In genomic region chr12:54341901-54342300, GRCh38 we compare ENCODE assay signal across 19 cellular contexts. TPM values are rescaled to one million over a fixed set of nuclear protein-coding genes. Genes with fewer than 3 reads are reported as not detected.
DNase-seq lines count a peak whose midpoint lies in the region; ATAC-seq, FAIRE-seq and TF ChIP-seq lines count a peak whose summit lies in the region.
"Had no signal": no experiment of that assay in that cellular context is flagged by ENCODE, and none has a peak within 500 bp of the region (broad histone marks: within the 10 kb centered on the region; RNA-seq: fewer than 3 reads in every experiment).

No MANE protein-coding gene starts in this region.

- H3K9ac ChIP-seq in HepG2 (ENCODE audit: insufficient read depth, low read depth, low read length) = no peak overlapping the region
- H3K9ac ChIP-seq: BLaER1 had no signal

- intact Hi-C loops in Caco-2 (cut with micrococcal nuclease; ENCODE audit: unreplicated experiment) = no loop called here
- intact Hi-C loops in HepG2 (cut with micrococcal nuclease; ENCODE audit: unreplicated experiment) = no loop called here

- TF ChIP-seq RAD21 in HepG2 (CRISPR knock-in tag; IDR thresholded peaks at IDR 0.05) = no peak

- POLR2A ChIA-PET in Caco-2 (lab: Charles Lee) = interaction anchor here (1.0 kb wide), 1 partner anchor 17 kb away, joined by 3 read pairs; the partner anchor contains the start of gene COPZ1
- POLR2A ChIA-PET in HepG2 (lab: Yijun Ruan, JAX) = interaction anchor here (1.0 to 1.5 kb wide), 3 partner anchors 14 to 62 kb away, joined by 3 to 4 read pairs (median 4); partner anchors contain the start of genes CBX5 and HNRNPA1

- H3K27ac ChIP-seq in WERI-Rb-1 (peak overlapping the region; percentile 54), mesodermal cell (ENCODE audit: low read depth, low read length, severe bottlenecking) (peak overlapping the region; percentile 49), HepG2 (ENCODE audit: extremely low read length, insufficient read depth, low read length) (no peak overlapping the region)
- H3K27ac ChIP-seq: A549, BLaER1 had no signal

- H3K36me3 Mint-ChIP-seq in Caco-2 (ENCODE audit: insufficient read depth, unreplicated experiment) (peaks cover 70% of the 10 kb centered on the region), progenitor cell of endocrine pancreas (ENCODE audit: insufficient read depth) (peaks cover 35% of the 10 kb centered on the region)

- H3K27me3 Mint-ChIP-seq in Caco-2 (ENCODE audit: insufficient read depth, unreplicated experiment) (no peaks in the 10 kb centered on the region), progenitor cell of endocrine pancreas (no peaks in the 10 kb centered on the region)
- H3K27me3 Mint-ChIP-seq: CD4-positive, alpha-beta memory T cell had no signal

- 80 to 90% methylated on average over 1 to 2 of the region's 2 CpGs for WGBS in mesodermal cell (ENCODE audit: insufficient coverage in 2 of 2), 2 experiments
- 93% methylated on average over 2 of the region's 2 CpGs for WGBS in HepG2 (ENCODE audit: low lambda C conversion rate)

- FAIRE-seq in HepG2 (lab: Jason Lieb, UNC) = no peak
- FAIRE-seq: A549, GM12891, GM18507 had no signal

- no peaks in the 10 kb centered on the region for H4K20me1 ChIP-seq in HepG2 (ENCODE audit: insufficient read depth, low read length)

- ATAC-seq in HepG2 (no peak), GM18498 (IDR thresholded peaks at IDR 0.05; ENCODE audit: unreplicated experiment) (no peak)
- ATAC-seq: A549 had no signal

- H3K4me3 Mint-ChIP-seq in Caco-2 (ENCODE audit: unreplicated experiment) (no peak overlapping the region), progenitor cell of endocrine pancreas (ENCODE audit: low read depth) (no peak overlapping the region)
- H3K4me3 Mint-ChIP-seq: CD4-positive, alpha-beta memory T cell had no signal

- H3K27me3 ChIP-seq in Caco-2 (replicated peaks; ENCODE audit: control insufficient read depth, insufficient read depth, low read length) (no peaks in the 10 kb centered on the region), WERI-Rb-1 (ENCODE audit: insufficient read depth, low read depth, severe bottlenecking) (no peaks in the 10 kb centered on the region), HepG2 (ENCODE audit: control insufficient read depth in 1 of 2, insufficient read depth in 2 of 2, low read length in 2 of 2) (no peaks in the 10 kb centered on the region)
- H3K27me3 ChIP-seq: BLaER1 had no signal

- H3K27ac Mint-ChIP-seq in Caco-2 (ENCODE audit: unreplicated experiment) (peak overlapping the region; percentile 47), progenitor cell of endocrine pancreas (peak overlapping the region; percentile 88)
- H3K27ac Mint-ChIP-seq: CD4-positive, alpha-beta memory T cell had no signal

- DNase-seq in Caco-2 = no peak
- DNase-seq in WERI-Rb-1 = no peak
- no peak for DNase-seq in progenitor cell of endocrine pancreas (ENCODE audit: low spot score, unreplicated experiment)
- DNase-seq in HepG2 (ENCODE audit: low spot score) = no peak
- no peak for DNase-seq in cerebellum (ENCODE audit: low spot score)
- DNase-seq: CD4-positive, alpha-beta memory T cell; H7; NCI-H2107; NCI-H2227 treated with DMSO at 0.1 percent for 48 hours; NCI-H510A treated with DMSO at 0.1 percent for 48 hours; OCI-M1; Right ventricle myocardium superior had no signal

- TF ChIP-seq EP300 in HepG2 (IDR thresholded peaks at IDR 0.05; ENCODE audit: low read depth in 2 of 2, low read length in 2 of 2) (no peak), HepG2 (CRISPR knock-in tag; IDR thresholded peaks at IDR 0.05; ENCODE audit: borderline replicate concordance) (no peak)

- no TSS peak for BruUV-seq in Caco-2 (replicated peaks; lab: Mats Ljungman, UMichigan)
- no TSS peak for BruUV-seq in HepG2 (replicated peaks; lab: Mats Ljungman, UMichigan)

- H3K9me3 ChIP-seq in Caco-2 (peaks cover 9% of the 10 kb centered on the region; the same call in 1 of the 2 replicates), WERI-Rb-1 (ENCODE audit: severe bottlenecking) (no peaks in the 10 kb centered on the region), mesodermal cell (ENCODE audit: control insufficient read depth, low read length) (no peaks in the 10 kb centered on the region), HepG2 (ENCODE audit: low read length) (no peaks in the 10 kb centered on the region)
- H3K9me3 ChIP-seq: A549, BLaER1 had no signal

- no peak overlapping the region for H3K4me2 ChIP-seq in HepG2 (ENCODE audit: low read depth, low read length)
- H3K4me2 ChIP-seq: A549, BLaER1 had no signal

- CTCF ChIA-PET in Caco-2 (lab: Charles Lee) = interaction anchor here (1.2 kb wide), 1 partner anchor 17 kb away, joined by 7 read pairs; the partner anchor contains the start of gene COPZ1
- CTCF ChIA-PET in HepG2 (lab: Yijun Ruan, JAX; ENCODE audit: low intra/inter-chr PET ratio, low total read pairs) = no interaction called here

- peaks cover 1% of the 10 kb centered on the region for H3K36me3 ChIP-seq in Caco-2 (ENCODE audit: control insufficient read depth, insufficient read depth, low read length)
- H3K36me3 ChIP-seq in WERI-Rb-1 = peaks cover 31% of the 10 kb centered on the region
- peaks cover 69% of the 10 kb centered on the region for H3K36me3 ChIP-seq in mesodermal cell (ENCODE audit: control insufficient read depth, insufficient read depth, low read length)
- peaks cover 19 to 51% of the 10 kb centered on the region in 2 experiments for H3K36me3 ChIP-seq in HepG2 (replicated peaks in 1 of 2; ENCODE audit: control insufficient read depth in 1 of 2, insufficient read depth in 2 of 2, low read length in 2 of 2)

- TF ChIP-seq POLR2A in HepG2 (IDR thresholded peaks at IDR 0.05; ENCODE audit: insufficient read depth in 1 of 2, low read depth in 2 of 2, low read length in 2 of 2) = no peak

- H3K4me3 ChIP-seq in Caco-2 (ENCODE audit: low read depth, low read length) (no peak overlapping the region), WERI-Rb-1 (ENCODE audit: low read depth, low read length) (peak overlapping the region; percentile 19), mesodermal cell (ENCODE audit: extremely low read depth, insufficient read depth, low read length, poor library complexity, severe bottlenecking) (no peak overlapping the region), HepG2 (replicated peaks in 1 of 3; ENCODE audit: insufficient read depth in 1 of 3, low read depth in 2 of 3, low read length in 3 of 3) (no peak overlapping the region)
- H3K4me3 ChIP-seq: A549, BLaER1 had no signal

- in situ Hi-C loops in HepG2 (cut with HindIII; ENCODE audit: extremely low pct_ligation_motif_present, low pct_unique_long_range_greater_than_20kb) = no loop called here

- H3K79me2 ChIP-seq in HepG2 (ENCODE audit: insufficient read depth, low read length) = peaks cover 5% of the 10 kb centered on the region

- H3K9me3 Mint-ChIP-seq in Caco-2 (ENCODE audit: unreplicated experiment) = no peaks in the 10 kb centered on the region
- no peaks in the 10 kb centered on the region for H3K9me3 Mint-ChIP-seq in progenitor cell of endocrine pancreas (ENCODE audit: low read depth)
- H3K9me3 Mint-ChIP-seq: CD4-positive, alpha-beta memory T cell had no signal

- peaks cover 31% of the 10 kb centered on the region for H3K4me1 Mint-ChIP-seq in Caco-2 (ENCODE audit: low read depth, unreplicated experiment)
- H3K4me1 Mint-ChIP-seq in progenitor cell of endocrine pancreas (ENCODE audit: low read depth) = peaks cover 42% of the 10 kb centered on the region

- H3K4me1 ChIP-seq in Caco-2 (peaks cover 38% of the 10 kb centered on the region), mesodermal cell (ENCODE audit: control insufficient read depth, insufficient read depth, low read length, poor library complexity, severe bottlenecking) (peaks cover 36% of the 10 kb centered on the region), HepG2 (ENCODE audit: insufficient read depth, low read length) (peaks cover 47% of the 10 kb centered on the region)
- H3K4me1 ChIP-seq: A549, BLaER1 had no signal

- TF ChIP-seq CTCF in Caco-2 (IDR thresholded peaks at IDR 0.05; ENCODE audit: insufficient read depth in 1 of 2, low read depth in 1 of 2, low read length in 1 of 2, severe bottlenecking in 1 of 2, unreplicated experiment in 1 of 2) (no peak), WERI-Rb-1 (IDR thresholded peaks at IDR 0.05; ENCODE audit: low read depth, low read length) (no peak), progenitor cell of endocrine pancreas (IDR thresholded peaks at IDR 0.05; ENCODE audit: unreplicated experiment) (no peak), HepG2 (CRISPR knock-in tag; IDR thresholded peaks at IDR 0.05) (no peak)

- H2AFZ ChIP-seq in HepG2 (ENCODE audit: low read length) = no peak overlapping the region

RNA-seq across cellular contexts. Expression of gene COPZ1, which starts 17.0 kb away (rescaled TPM):
- total RNA-seq in Caco-2 (2022) (129 and 133 TPM in 2 replicates), progenitor cell of endocrine pancreas (165 and 173 TPM in 2 replicates), HepG2 (2016; rRNA removed; fragmentation: Illumina TruSeq; extraction: Trizol) (125 and 201 TPM in 2 replicates), cerebellum (52.3 TPM)
- polyA plus RNA-seq in mesodermal cell (2013, experiment 1 of 2) = 140 TPM
- polyA plus RNA-seq in mesodermal cell (2013, experiment 2 of 2) = 140 TPM
- total RNA-seq in HepG2 (2016; cell fraction: cytosol; rRNA removed; fragmentation: Illumina TruSeq; extraction: Trizol; ENCODE audit: low read depth) = 20.4 and 22.6 TPM in 2 replicates
- 123 and 217 TPM in 2 replicates for total RNA-seq in HepG2 (2016; cell fraction: insoluble cytoplasmic fraction; rRNA removed; fragmentation: Illumina TruSeq; extraction: Trizol)
- 45.5 and 48.0 TPM in 2 replicates for total RNA-seq in HepG2 (2016; cell fraction: membrane; rRNA removed; fragmentation: Illumina TruSeq; extraction: Trizol)
- total RNA-seq in HepG2 (2016; cell fraction: nucleus; rRNA removed; fragmentation: Illumina TruSeq; extraction: Trizol) = 42.3 and 53.2 TPM in 2 replicates
- polyA plus RNA-seq in HepG2 (2011; rRNA removed) = 134 and 184 TPM in 2 replicates
- 121 and 141 TPM in 2 replicates for polyA plus RNA-seq in HepG2 (2011; cell fraction: cytosol; rRNA removed)
- polyA plus RNA-seq in HepG2 (2011; cell fraction: nucleus; rRNA removed) = 41.8 and 48.0 TPM in 2 replicates
- 118 and 217 TPM in 2 replicates for polyA plus RNA-seq in HepG2 (2012)
- polyA plus RNA-seq in HepG2 (2016; cell fraction: cytosol; fragmentation: Illumina TruSeq; extraction: Trizol; ENCODE audit: low read depth) = 37.1 and 37.6 TPM in 2 replicates
- 312 and 355 TPM in 2 replicates for polyA plus RNA-seq in HepG2 (2016; cell fraction: insoluble cytoplasmic fraction; fragmentation: Illumina TruSeq; extraction: Trizol; ENCODE audit: low read depth)
- 61.8 and 63.8 TPM in 2 replicates for polyA plus RNA-seq in HepG2 (2016; cell fraction: membrane; fragmentation: Illumina TruSeq; extraction: Trizol; ENCODE audit: low read depth)
- polyA plus RNA-seq in HepG2 (2016; cell fraction: nucleus; fragmentation: Illumina TruSeq; extraction: Trizol; ENCODE audit: insufficient read depth, low read depth) = 112 and 113 TPM in 2 replicates
- polyA minus RNA-seq in HepG2 (2011; rRNA and poly(A)+ RNA removed; ENCODE audit: low replicate concordance) = 102 and 206 TPM in 2 replicates
- 105 and 134 TPM in 2 replicates for polyA minus RNA-seq in HepG2 (2011; cell fraction: cytosol; rRNA and poly(A)+ RNA removed)
- 37.2 and 53.7 TPM in 2 replicates for polyA minus RNA-seq in HepG2 (2011; cell fraction: nucleus; rRNA and poly(A)+ RNA removed)

RNA-seq across cellular contexts. Expression of gene GPR84, which starts 22.4 kb away (rescaled TPM):
- total RNA-seq in Caco-2 (2022) (not detected in 2 replicates), progenitor cell of endocrine pancreas (not detected in 2 replicates), HepG2 (2016; rRNA removed; fragmentation: Illumina TruSeq; extraction: Trizol) (not detected in 2 replicates), cerebellum (0.36 TPM)
- polyA plus RNA-seq in mesodermal cell (2013, experiment 1 of 2) = 0.26 TPM
- polyA plus RNA-seq in mesodermal cell (2013, experiment 2 of 2) = not detected
- total RNA-seq in HepG2 (2016; cell fraction: cytosol; rRNA removed; fragmentation: Illumina TruSeq; extraction: Trizol; ENCODE audit: low read depth) = not detected in 2 replicates
- total RNA-seq in HepG2 (2016; cell fraction: insoluble cytoplasmic fraction; rRNA removed; fragmentation: Illumina TruSeq; extraction: Trizol) = not detected in 2 replicates
- total RNA-seq in HepG2 (2016; cell fraction: membrane; rRNA removed; fragmentation: Illumina TruSeq; extraction: Trizol) = not detected in 2 replicates
- not detected in 2 replicates for total RNA-seq in HepG2 (2016; cell fraction: nucleus; rRNA removed; fragmentation: Illumina TruSeq; extraction: Trizol)
- polyA plus RNA-seq in HepG2 (2011; rRNA removed) = not detected in 2 replicates
- not detected in 2 replicates for polyA plus RNA-seq in HepG2 (2011; cell fraction: cytosol; rRNA removed)
- polyA plus RNA-seq in HepG2 (2011; cell fraction: nucleus; rRNA removed) = not detected in 2 replicates
- not detected in 2 replicates for polyA plus RNA-seq in HepG2 (2012)
- not detected in 2 replicates for polyA plus RNA-seq in HepG2 (2016; cell fraction: cytosol; fragmentation: Illumina TruSeq; extraction: Trizol; ENCODE audit: low read depth)
- polyA plus RNA-seq in HepG2 (2016; cell fraction: insoluble cytoplasmic fraction; fragmentation: Illumina TruSeq; extraction: Trizol; ENCODE audit: low read depth) = not detected in 2 replicates
- polyA plus RNA-seq in HepG2 (2016; cell fraction: membrane; fragmentation: Illumina TruSeq; extraction: Trizol; ENCODE audit: low read depth) = not detected in 2 replicates
- not detected in 2 replicates for polyA plus RNA-seq in HepG2 (2016; cell fraction: nucleus; fragmentation: Illumina TruSeq; extraction: Trizol; ENCODE audit: insufficient read depth, low read depth)
- polyA minus RNA-seq in HepG2 (2011; rRNA and poly(A)+ RNA removed; ENCODE audit: low replicate concordance) = not detected in 2 replicates
- not detected in 2 replicates for polyA minus RNA-seq in HepG2 (2011; cell fraction: cytosol; rRNA and poly(A)+ RNA removed)
- polyA minus RNA-seq in HepG2 (2011; cell fraction: nucleus; rRNA and poly(A)+ RNA removed) = not detected in 2 replicates
- total RNA-seq: H7, M059J, Right ventricle myocardium superior had no signal
- polyA plus RNA-seq: A549; CD4-positive, alpha-beta memory T cell had no signal

RNA-seq across cellular contexts. Expression of gene NFE2, which starts 41.1 kb away (rescaled TPM):
- total RNA-seq in Caco-2 (2022) (5.7 and 6.2 TPM in 2 replicates), progenitor cell of endocrine pancreas (17.2 and 17.9 TPM in 2 replicates), HepG2 (2016; rRNA removed; fragmentation: Illumina TruSeq; extraction: Trizol) (7.8 and 8.5 TPM in 2 replicates), cerebellum (1.3 TPM)
- polyA plus RNA-seq in mesodermal cell (2013, experiment 1 of 2) = 1.5 TPM
- polyA plus RNA-seq in mesodermal cell (2013, experiment 2 of 2) = 1.7 TPM
- total RNA-seq in HepG2 (2016; cell fraction: cytosol; rRNA removed; fragmentation: Illumina TruSeq; extraction: Trizol; ENCODE audit: low read depth) = 2.9 and 3.4 TPM in 2 replicates
- 7.5 and 8.1 TPM in 2 replicates for total RNA-seq in HepG2 (2016; cell fraction: insoluble cytoplasmic fraction; rRNA removed; fragmentation: Illumina TruSeq; extraction: Trizol)
- total RNA-seq in HepG2 (2016; cell fraction: membrane; rRNA removed; fragmentation: Illumina TruSeq; extraction: Trizol) = 6.2 and 6.6 TPM in 2 replicates
- 5.7 and 6.3 TPM in 2 replicates for total RNA-seq in HepG2 (2016; cell fraction: nucleus; rRNA removed; fragmentation: Illumina TruSeq; extraction: Trizol)
- polyA plus RNA-seq in HepG2 (2011; rRNA removed) = 4.1 and 4.5 TPM in 2 replicates
- 2.5 and 3.0 TPM in 2 replicates for polyA plus RNA-seq in HepG2 (2011; cell fraction: cytosol; rRNA removed)
- 3.5 and 3.8 TPM in 2 replicates for polyA plus RNA-seq in HepG2 (2011; cell fraction: nucleus; rRNA removed)
- polyA plus RNA-seq in HepG2 (2012) = 1.3 and 1.8 TPM in 2 replicates
- polyA plus RNA-seq in HepG2 (2016; cell fraction: cytosol; fragmentation: Illumina TruSeq; extraction: Trizol; ENCODE audit: low read depth) = 1.9 and 3.1 TPM in 2 replicates
- 10.3 and 10.9 TPM in 2 replicates for polyA plus RNA-seq in HepG2 (2016; cell fraction: insoluble cytoplasmic fraction; fragmentation: Illumina TruSeq; extraction: Trizol; ENCODE audit: low read depth)
- 3.7 and 4.5 TPM in 2 replicates for polyA plus RNA-seq in HepG2 (2016; cell fraction: membrane; fragmentation: Illumina TruSeq; extraction: Trizol; ENCODE audit: low read depth)
- polyA plus RNA-seq in HepG2 (2016; cell fraction: nucleus; fragmentation: Illumina TruSeq; extraction: Trizol; ENCODE audit: insufficient read depth, low read depth) = 11.6 and 14.3 TPM in 2 replicates
- 1.7 and 3.8 TPM in 2 replicates for polyA minus RNA-seq in HepG2 (2011; rRNA and poly(A)+ RNA removed; ENCODE audit: low replicate concordance)
- 0.49 and 2.3 TPM in 2 replicates for polyA minus RNA-seq in HepG2 (2011; cell fraction: cytosol; rRNA and poly(A)+ RNA removed)
- 1.0 and 1.7 TPM in 2 replicates for polyA minus RNA-seq in HepG2 (2011; cell fraction: nucleus; rRNA and poly(A)+ RNA removed)
- total RNA-seq: CD4-positive, alpha-beta memory T cell had no signal

RNA-seq across cellular contexts. Expression of gene ZNF385A, which starts 42.6 kb away (rescaled TPM):
- total RNA-seq in Caco-2 (2022) = 8.4 and 9.4 TPM in 2 replicates
- 24.9 TPM for polyA plus RNA-seq in mesodermal cell (2013, experiment 1 of 2)
- polyA plus RNA-seq in mesodermal cell (2013, experiment 2 of 2) = 22.0 TPM
- 15.6 and 16.6 TPM in 2 replicates for total RNA-seq in progenitor cell of endocrine pancreas
- 0.44 and 0.49 TPM in 2 replicates for total RNA-seq in HepG2 (2016; rRNA removed; fragmentation: Illumina TruSeq; extraction: Trizol)
- total RNA-seq in HepG2 (2016; cell fraction: cytosol; rRNA removed; fragmentation: Illumina TruSeq; extraction: Trizol; ENCODE audit: low read depth) = 0.30 and 0.53 TPM in 2 replicates
- total RNA-seq in HepG2 (2016; cell fraction: insoluble cytoplasmic fraction; rRNA removed; fragmentation: Illumina TruSeq; extraction: Trizol) = 0.26 and 0.39 TPM in 2 replicates
- 1.4 and 1.8 TPM in 2 replicates for total RNA-seq in HepG2 (2016; cell fraction: membrane; rRNA removed; fragmentation: Illumina TruSeq; extraction: Trizol)
- 0.44 and 0.93 TPM in 2 replicates for total RNA-seq in HepG2 (2016; cell fraction: nucleus; rRNA removed; fragmentation: Illumina TruSeq; extraction: Trizol)
- polyA plus RNA-seq in HepG2 (2011; rRNA removed) = 0.31 and 0.67 TPM in 2 replicates
- polyA plus RNA-seq in HepG2 (2011; cell fraction: cytosol; rRNA removed) = 0.23 and 0.43 TPM in 2 replicates
- 0.56 and 0.66 TPM in 2 replicates for polyA plus RNA-seq in HepG2 (2011; cell fraction: nucleus; rRNA removed)
- 1.2 and 1.3 TPM in 2 replicates for polyA plus RNA-seq in HepG2 (2012)
- 3.9 and 4.1 TPM in 2 replicates for polyA plus RNA-seq in HepG2 (2016; cell fraction: cytosol; fragmentation: Illumina TruSeq; extraction: Trizol; ENCODE audit: low read depth)
- polyA plus RNA-seq in HepG2 (2016; cell fraction: insoluble cytoplasmic fraction; fragmentation: Illumina TruSeq; extraction: Trizol; ENCODE audit: low read depth) = 2.8 and 3.3 TPM in 2 replicates
- polyA plus RNA-seq in HepG2 (2016; cell fraction: membrane; fragmentation: Illumina TruSeq; extraction: Trizol; ENCODE audit: low read depth) = 8.1 and 9.0 TPM in 2 replicates
- polyA plus RNA-seq in HepG2 (2016; cell fraction: nucleus; fragmentation: Illumina TruSeq; extraction: Trizol; ENCODE audit: insufficient read depth, low read depth) = 2.5 and 4.2 TPM in 2 replicates
- 0.50 and 6.8 TPM in 2 replicates for polyA minus RNA-seq in HepG2 (2011; rRNA and poly(A)+ RNA removed; ENCODE audit: low replicate concordance)
- 0.70 and 1.5 TPM in 2 replicates for polyA minus RNA-seq in HepG2 (2011; cell fraction: cytosol; rRNA and poly(A)+ RNA removed)
- polyA minus RNA-seq in HepG2 (2011; cell fraction: nucleus; rRNA and poly(A)+ RNA removed) = not detected in 2 replicates
- total RNA-seq in cerebellum = 1.7 TPM
- polyA plus RNA-seq: CD4-positive, alpha-beta memory T cell had no signal
